ENCODE assay signal across 1 cellular context in the genomic region with DNA sequence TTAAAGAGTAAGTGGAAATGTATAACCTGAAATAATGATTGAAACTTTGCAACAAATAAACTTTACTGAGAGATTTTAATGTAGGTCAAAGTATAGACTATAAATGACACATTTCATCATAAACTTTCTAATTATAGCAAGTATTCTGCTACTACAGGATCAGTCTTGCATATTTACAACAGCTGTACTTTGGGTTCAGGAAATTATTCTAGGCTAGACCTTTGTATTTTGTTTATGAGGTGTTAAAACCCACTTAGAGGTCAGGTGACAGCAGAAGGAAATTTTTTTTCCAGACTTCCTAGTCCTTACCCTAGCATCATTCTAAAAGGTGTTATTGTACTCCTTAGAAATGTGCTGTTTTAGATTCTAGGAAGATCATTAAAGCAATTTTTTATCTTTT.
TF ChIP-seq lines count a peak whose summit lies in the region.

No MANE protein-coding gene starts in this region.

TF ChIP-seq in K562, 482 proteins besides CTCF, POLR2A, EP300 and RAD21:
- TF ChIP-seq NCOA1 (IDR thresholded peaks at IDR 0.05; ENCODE audit: low read depth) (no peak), GABPB1 (CRISPR knock-in tag; IDR thresholded peaks at IDR 0.05) (no peak), BRF1 (IDR thresholded peaks at IDR 0.05; ENCODE audit: borderline replicate concordance, extremely low read depth, insufficient read length) (no peak), SOX6 (IDR thresholded peaks at IDR 0.05) (no peak), PML (IDR thresholded peaks at IDR 0.05; ENCODE audit: low read length) (no peak), FOXK2 (conservative IDR thresholded peaks at IDR 0.05 in 1 of 2, IDR thresholded peaks at IDR 0.05 in 1 of 2; ENCODE audit: low read depth in 2 of 2) (no peak), CREBBP (IDR thresholded peaks at IDR 0.05; ENCODE audit: low read depth, low read length) (no peak), CAMTA2 (CRISPR knock-in tag; conservative IDR thresholded peaks at IDR 0.05) (no peak), TAF1 (IDR thresholded peaks at IDR 0.05; ENCODE audit: control insufficient read depth, extremely low read depth, insufficient read depth, low read length, severe bottlenecking) (no peak)
- TF ChIP-seq, protein P1, sequence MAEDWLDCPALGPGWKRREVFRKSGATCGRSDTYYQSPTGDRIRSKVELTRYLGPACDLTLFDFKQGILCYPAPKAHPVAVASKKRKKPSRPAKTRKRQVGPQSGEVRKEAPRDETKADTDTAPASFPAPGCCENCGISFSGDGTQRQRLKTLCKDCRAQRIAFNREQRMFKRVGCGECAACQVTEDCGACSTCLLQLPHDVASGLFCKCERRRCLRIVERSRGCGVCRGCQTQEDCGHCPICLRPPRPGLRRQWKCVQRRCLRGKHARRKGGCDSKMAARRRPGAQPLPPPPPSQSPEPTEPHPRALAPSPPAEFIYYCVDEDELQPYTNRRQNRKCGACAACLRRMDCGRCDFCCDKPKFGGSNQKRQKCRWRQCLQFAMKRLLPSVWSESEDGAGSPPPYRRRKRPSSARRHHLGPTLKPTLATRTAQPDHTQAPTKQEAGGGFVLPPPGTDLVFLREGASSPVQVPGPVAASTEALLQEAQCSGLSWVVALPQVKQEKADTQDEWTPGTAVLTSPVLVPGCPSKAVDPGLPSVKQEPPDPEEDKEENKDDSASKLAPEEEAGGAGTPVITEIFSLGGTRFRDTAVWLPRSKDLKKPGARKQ (CRISPR knock-in tag; IDR thresholded peaks at IDR 0.05) = no peak
- TF ChIP-seq, protein P2, sequence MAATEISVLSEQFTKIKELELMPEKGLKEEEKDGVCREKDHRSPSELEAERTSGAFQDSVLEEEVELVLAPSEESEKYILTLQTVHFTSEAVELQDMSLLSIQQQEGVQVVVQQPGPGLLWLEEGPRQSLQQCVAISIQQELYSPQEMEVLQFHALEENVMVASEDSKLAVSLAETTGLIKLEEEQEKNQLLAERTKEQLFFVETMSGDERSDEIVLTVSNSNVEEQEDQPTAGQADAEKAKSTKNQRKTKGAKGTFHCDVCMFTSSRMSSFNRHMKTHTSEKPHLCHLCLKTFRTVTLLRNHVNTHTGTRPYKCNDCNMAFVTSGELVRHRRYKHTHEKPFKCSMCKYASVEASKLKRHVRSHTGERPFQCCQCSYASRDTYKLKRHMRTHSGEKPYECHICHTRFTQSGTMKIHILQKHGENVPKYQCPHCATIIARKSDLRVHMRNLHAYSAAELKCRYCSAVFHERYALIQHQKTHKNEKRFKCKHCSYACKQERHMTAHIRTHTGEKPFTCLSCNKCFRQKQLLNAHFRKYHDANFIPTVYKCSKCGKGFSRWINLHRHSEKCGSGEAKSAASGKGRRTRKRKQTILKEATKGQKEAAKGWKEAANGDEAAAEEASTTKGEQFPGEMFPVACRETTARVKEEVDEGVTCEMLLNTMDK (IDR thresholded peaks at IDR 0.05; ENCODE audit: borderline replicate concordance, insufficient read depth, low read depth, low read length, poor library complexity, severe bottlenecking) = no peak
- TF ChIP-seq, protein P3, sequence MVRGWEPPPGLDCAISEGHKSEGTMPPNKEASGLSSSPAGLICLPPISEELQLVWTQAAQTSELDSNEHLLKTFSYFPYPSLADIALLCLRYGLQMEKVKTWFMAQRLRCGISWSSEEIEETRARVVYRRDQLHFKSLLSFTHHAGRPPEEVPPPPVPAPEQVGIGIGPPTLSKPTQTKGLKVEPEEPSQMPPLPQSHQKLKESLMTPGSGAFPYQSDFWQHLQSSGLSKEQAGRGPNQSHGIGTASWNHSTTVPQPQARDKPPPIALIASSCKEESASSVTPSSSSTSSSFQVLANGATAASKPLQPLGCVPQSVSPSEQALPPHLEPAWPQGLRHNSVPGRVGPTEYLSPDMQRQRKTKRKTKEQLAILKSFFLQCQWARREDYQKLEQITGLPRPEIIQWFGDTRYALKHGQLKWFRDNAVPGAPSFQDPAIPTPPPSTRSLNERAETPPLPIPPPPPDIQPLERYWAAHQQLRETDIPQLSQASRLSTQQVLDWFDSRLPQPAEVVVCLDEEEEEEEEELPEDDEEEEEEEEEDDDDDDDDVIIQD (CRISPR knock-in tag; IDR thresholded peaks at IDR 0.05) = no peak
- TF ChIP-seq, protein P4, sequence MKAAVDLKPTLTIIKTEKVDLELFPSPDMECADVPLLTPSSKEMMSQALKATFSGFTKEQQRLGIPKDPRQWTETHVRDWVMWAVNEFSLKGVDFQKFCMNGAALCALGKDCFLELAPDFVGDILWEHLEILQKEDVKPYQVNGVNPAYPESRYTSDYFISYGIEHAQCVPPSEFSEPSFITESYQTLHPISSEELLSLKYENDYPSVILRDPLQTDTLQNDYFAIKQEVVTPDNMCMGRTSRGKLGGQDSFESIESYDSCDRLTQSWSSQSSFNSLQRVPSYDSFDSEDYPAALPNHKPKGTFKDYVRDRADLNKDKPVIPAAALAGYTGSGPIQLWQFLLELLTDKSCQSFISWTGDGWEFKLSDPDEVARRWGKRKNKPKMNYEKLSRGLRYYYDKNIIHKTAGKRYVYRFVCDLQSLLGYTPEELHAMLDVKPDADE (conservative IDR thresholded peaks at IDR 0.05; ENCODE audit: control insufficient read depth, low read depth, low read length) = no peak
TF ChIP-seq in K562: peak in this region for 0.
